Comparison of ENCODE assay signal across 14 cellular contexts in genomic region chrX:129347291-129347690, GRCh38.
DNase-seq lines count a peak whose midpoint lies in the region; ATAC-seq and TF ChIP-seq lines count a peak whose summit lies in the region.
"Had no signal": no experiment of that assay in that cellular context is flagged by ENCODE, and none has a peak within 500 bp of the region (broad histone marks: within the 10 kb centered on the region; RNA-seq: fewer than 3 reads in every experiment).

No MANE protein-coding gene starts in this region.

- peak; percentile 10; the same call in 1 of the 2 replicates for TF ChIP-seq CTCF in 22Rv1 (IDR thresholded peaks at IDR 0.05)
- TF ChIP-seq CTCF in astrocyte of the spinal cord (IDR thresholded peaks at IDR 0.05; ENCODE audit: low read depth, low read length): peak; percentile 10
- TF ChIP-seq CTCF in RWPE1 (conservative IDR thresholded peaks at IDR 0.05; ENCODE audit: low read depth): no peak

- POLR2A ChIA-PET in RWPE1 (lab: Yijun Ruan, JAX; ENCODE audit: low non-redundant PET): no interaction called here

- CTCF ChIA-PET in RWPE1 (lab: Yijun Ruan, JAX): no interaction called here

- DNase-seq in astrocyte of the spinal cord (ENCODE audit: low read depth, low spot score) (no peak), AG08396 (ENCODE audit: low spot score) (no peak), RWPE1 (ENCODE audit: low spot score) (no peak), NCI-H187 (lab: John Stamatoyannopoulos, UW) (no peak), NCI-H1694 (lab: John Stamatoyannopoulos, UW) (no peak)
- DNase-seq: activated CD4-positive, alpha-beta T cell treated with anti-CD3 and anti-CD28 coated beads, Interleukin-2, amount 50 U/mL, for 4 hours; DMS153; MG63; midbrain had no signal

- in situ Hi-C loops in astrocyte of the spinal cord (cut with HindIII; ENCODE audit: low sequenced_read_pairs): no loop called here

- no peak overlapping the region for H3K4me3 ChIP-seq in astrocyte of the spinal cord (ENCODE audit: low read depth, low read length)
- H3K4me3 ChIP-seq: A549, MG63, thoracic aorta had no signal

- ATAC-seq in GM18907 (IDR thresholded peaks at IDR 0.05; ENCODE audit: unreplicated experiment) (peak; percentile 60), HG03378 (IDR thresholded peaks at IDR 0.05; ENCODE audit: unreplicated experiment) (peak; percentile 63)

- H3K27ac ChIP-seq in 22Rv1 (no peak overlapping the region), RWPE1 (no peak overlapping the region)
- H3K27ac ChIP-seq: A549, thoracic aorta had no signal
